7 cellular contexts compared by ENCODE assay signal in genomic region chr9:95189230-95190098, GRCh38.
A peak's percentile ranks its signal among the peaks of the same experiment; 100 is the strongest.
DNase-seq lines count a peak whose midpoint lies in the region; ATAC-seq and TF ChIP-seq lines count a peak whose summit lies in the region.

No MANE protein-coding gene starts in this region.

- H3K4me3 ChIP-seq in skeletal muscle cell (ENCODE audit: low read depth, low read length), result peak overlapping the region; percentile 10

- DNase-seq in M059J (ENCODE audit: low read depth) (peak; percentile 25), left cardiac atrium (peak; percentile 71), skeletal muscle cell (ENCODE audit: low read depth) (peak; percentile 79), progenitor cell of endocrine pancreas (ENCODE audit: low spot score, unreplicated experiment) (no peak), NCI-H446 (lab: John Stamatoyannopoulos, UW) (no peak)
- peak; percentile 26 for DNase-seq in activated CD8-positive, alpha-beta T cell treated with anti-CD3 and anti-CD28 coated beads for 36 hours

- peak; percentile 60 for ATAC-seq in activated CD8-positive, alpha-beta T cell treated with anti-CD3 and anti-CD28 coated beads for 36 hours
- ATAC-seq in left cardiac atrium (peak; percentile 89 to 95), HG02884 (IDR thresholded peaks at IDR 0.05; ENCODE audit: unreplicated experiment) (no peak)

- no peaks in the 10 kb centered on the region for H3K27me3 Mint-ChIP-seq in activated CD8-positive, alpha-beta T cell treated with anti-CD3 and anti-CD28 coated beads for 36 hours
- H3K27me3 Mint-ChIP-seq in progenitor cell of endocrine pancreas, result no peaks in the 10 kb centered on the region

- POLR2A ChIA-PET in activated CD8-positive, alpha-beta T cell treated with anti-CD3 and anti-CD28 coated beads for 36 hours (lab: Charles Lee), result interaction anchor here (0.7 kb wide), 2 partner anchors 35 to 269 kb away, joined by 3 read pairs; no protein-coding TSS in a partner anchor

- intact Hi-C loops in activated CD8-positive, alpha-beta T cell treated with anti-CD3 and anti-CD28 coated beads for 36 hours (cut with micrococcal nuclease), result no loop called here
- intact Hi-C loops in left cardiac atrium (cut with DNase I), result no loop called here

- H3K4me1 Mint-ChIP-seq in activated CD8-positive, alpha-beta T cell treated with anti-CD3 and anti-CD28 coated beads for 36 hours (ENCODE audit: low read depth), result peaks cover 25% of the 10 kb centered on the region
- peaks cover 9% of the 10 kb centered on the region for H3K4me1 Mint-ChIP-seq in progenitor cell of endocrine pancreas (ENCODE audit: low read depth)

- H3K4me3 Mint-ChIP-seq in activated CD8-positive, alpha-beta T cell treated with anti-CD3 and anti-CD28 coated beads for 36 hours, result no peak overlapping the region
- H3K4me3 Mint-ChIP-seq in progenitor cell of endocrine pancreas (ENCODE audit: low read depth), result no peak overlapping the region

- CTCF ChIA-PET in activated CD8-positive, alpha-beta T cell treated with anti-CD3 and anti-CD28 coated beads for 36 hours (lab: Charles Lee), result interaction anchor here (0.6 to 1.9 kb wide), 4 partner anchors 9 to 430 kb away, joined by 3 to 8 read pairs (median 3); no protein-coding TSS in a partner anchor

- peaks cover 1% of the 10 kb centered on the region for H3K36me3 Mint-ChIP-seq in activated CD8-positive, alpha-beta T cell treated with anti-CD3 and anti-CD28 coated beads for 36 hours (ENCODE audit: low read depth)
- H3K36me3 Mint-ChIP-seq in progenitor cell of endocrine pancreas (ENCODE audit: insufficient read depth), result peaks cover 3% of the 10 kb centered on the region

- TF ChIP-seq CTCF in activated CD8-positive, alpha-beta T cell treated with anti-CD3 and anti-CD28 coated beads for 36 hours (IDR thresholded peaks at IDR 0.05), result no peak
- TF ChIP-seq CTCF in progenitor cell of endocrine pancreas (IDR thresholded peaks at IDR 0.05; ENCODE audit: unreplicated experiment), result no peak

- H3K27ac Mint-ChIP-seq in activated CD8-positive, alpha-beta T cell treated with anti-CD3 and anti-CD28 coated beads for 36 hours, result peak overlapping the region; percentile 9
- no peak overlapping the region for H3K27ac Mint-ChIP-seq in progenitor cell of endocrine pancreas

- no peaks in the 10 kb centered on the region for H3K9me3 Mint-ChIP-seq in activated CD8-positive, alpha-beta T cell treated with anti-CD3 and anti-CD28 coated beads for 36 hours
- no peaks in the 10 kb centered on the region for H3K9me3 Mint-ChIP-seq in progenitor cell of endocrine pancreas (ENCODE audit: low read depth)

Comparison
In these comparisons a context has a peak if more than half of its experiments do, and no peak if none do; other contexts are left out.
1. DNase-seq: peak in M059J (single experiment), activated CD8-positive, alpha-beta T cell treated with anti-CD3 and anti-CD28 coated beads for 36 hours (single experiment), left cardiac atrium (single experiment) and skeletal muscle cell (single experiment); none in progenitor cell of endocrine pancreas (single experiment) and NCI-H446 (0 of 2).